In genomic region chr10:70348228-70348850, GRCh38 we compare ENCODE assay signal across 9 cellular contexts. TPM values are rescaled to one million over a fixed set of nuclear protein-coding genes. Genes with fewer than 3 reads are reported as not detected.
DNase-seq lines count a peak whose midpoint lies in the region; ATAC-seq and TF ChIP-seq lines count a peak whose summit lies in the region.
"Had no signal": no experiment of that assay in that cellular context is flagged by ENCODE, and none has a peak within 500 bp of the region (broad histone marks: within the 10 kb centered on the region; RNA-seq: fewer than 3 reads in every experiment).

No MANE protein-coding gene starts in this region.

- no peak for ATAC-seq in GM21825 (IDR thresholded peaks at IDR 0.05; ENCODE audit: unreplicated experiment)

- H3K36me3 ChIP-seq in KMS-11 (ENCODE audit: insufficient read depth) (no peaks in the 10 kb centered on the region), hepatocyte (replicated peaks; ENCODE audit: insufficient read depth, low read depth) (no peaks in the 10 kb centered on the region), testis (ENCODE audit: low read depth, missing control alignments) (no peaks in the 10 kb centered on the region)
- H3K36me3 ChIP-seq: neutrophil had no signal

- TF ChIP-seq POLR2A in testis (IDR thresholded peaks at IDR 0.05) = no peak

- intact Hi-C loops in testis (cut with DNase I; ENCODE audit: low total_unique reads) = no loop called here

- H2AFZ ChIP-seq in KMS-11 (ENCODE audit: low read depth) (no peak overlapping the region), hepatocyte (no peak overlapping the region)

- H3K4me1 ChIP-seq in KMS-11 (ENCODE audit: low read depth, poor library complexity, severe bottlenecking) = peaks cover 5% of the 10 kb centered on the region
- H3K4me1 ChIP-seq in hepatocyte (ENCODE audit: insufficient read depth) = peaks cover 16% of the 10 kb centered on the region
- H3K4me1 ChIP-seq in testis = no peaks in the 10 kb centered on the region

- TF ChIP-seq CTCF in KMS-11 (conservative IDR thresholded peaks at IDR 0.05; ENCODE audit: low read depth, low read length) (peak; percentile 71), hepatocyte (IDR thresholded peaks at IDR 0.05; ENCODE audit: poor library complexity) (peak; percentile 39), testis (IDR thresholded peaks at IDR 0.05) (peak in 1 of 3 experiments; percentile 43)

- H3K9me2 ChIP-seq in hepatocyte (replicated peaks; ENCODE audit: insufficient read depth) = no peaks in the 10 kb centered on the region

- no peaks in the 10 kb centered on the region for H3K9me3 ChIP-seq in hepatocyte (ENCODE audit: low read depth)
- H3K9me3 ChIP-seq in testis = no peaks in the 10 kb centered on the region
- H3K9me3 ChIP-seq: neutrophil had no signal

- DNase-seq in NCI-H748 (lab: John Stamatoyannopoulos, UW; ENCODE audit: unreplicated experiment) = peak; percentile 24
- DNase-seq in NCI-H748 treated with DMSO at 0.1 percent for 48 hours (lab: John Stamatoyannopoulos, UW) = no peak
- peak; percentile 41 to 51 for DNase-seq in activated T-cell treated with anti-CD3 and anti-CD28 coated beads, Interleukin-2, amount 50 U/mL, for 48 hours
- DNase-seq in hepatocyte (ENCODE audit: low spot score) = peak; percentile 42
- DNase-seq in testis = peak; percentile 41
- DNase-seq in activated CD4-positive, CD25-positive, alpha-beta regulatory T cell (lab: John Stamatoyannopoulos, UW) = no peak

- H3K9ac ChIP-seq in KMS-11 = no peak overlapping the region

- no peaks in the 10 kb centered on the region for H4K20me1 ChIP-seq in KMS-11 (ENCODE audit: insufficient read depth)
- no peaks in the 10 kb centered on the region for H4K20me1 ChIP-seq in hepatocyte (ENCODE audit: insufficient read depth, poor library complexity, severe bottlenecking)

- H3K27me3 ChIP-seq in KMS-11 (ENCODE audit: insufficient read depth, low read depth) (no peaks in the 10 kb centered on the region), hepatocyte (no peaks in the 10 kb centered on the region), testis (no peaks in the 10 kb centered on the region)
- H3K27me3 ChIP-seq: neutrophil had no signal

- no peak overlapping the region for H3K4me2 ChIP-seq in KMS-11
- no peak overlapping the region for H3K4me2 ChIP-seq in hepatocyte

- no peak overlapping the region for H3K27ac ChIP-seq in KMS-11
- H3K27ac ChIP-seq in hepatocyte = no peak overlapping the region
- H3K27ac ChIP-seq in testis = no peak overlapping the region
- H3K27ac ChIP-seq: neutrophil had no signal

- WGBS in hepatocyte (ENCODE audit: low lambda C conversion rate, missing lambda C conversion rate) = 75% methylated on average over 6 of the region's 6 CpGs
- 76 to 88% methylated on average over 5 to 6 of the region's 6 CpGs for WGBS in testis, 2 donors

- H3K79me2 ChIP-seq in KMS-11 (ENCODE audit: insufficient read depth, low read depth) (no peaks in the 10 kb centered on the region), hepatocyte (no peaks in the 10 kb centered on the region)

- H3K4me3 ChIP-seq in KMS-11 (IDR thresholded peaks at IDR 0.05; ENCODE audit: insufficient read depth, low read depth, low read length) (no peak overlapping the region), hepatocyte (no peak overlapping the region), testis (no peak overlapping the region)

RNA-seq across cellular contexts. Expression of gene LRRC20, which starts 34.1 kb away (rescaled TPM):
- total RNA-seq in hepatocyte (7.2 and 8.2 TPM in 2 replicates), testis (10 to 100 TPM; 14.8 to 21.6 TPM)
- polyA plus RNA-seq in hepatocyte (3.0 and 4.0 TPM in 2 replicates), testis (ENCODE audit: insufficient read depth, low read depth, low replicate concordance) (30.8 TPM)

RNA-seq across cellular contexts. Expression of gene EIF4EBP2, which starts 55.6 kb away (rescaled TPM):
- total RNA-seq in hepatocyte = 75.1 and 77.1 TPM in 2 replicates
- polyA plus RNA-seq in hepatocyte = 37.4 and 43.1 TPM in 2 replicates
- total RNA-seq in testis = 10 to 100 TPM; 50.7 to 50.8 TPM
- polyA plus RNA-seq in testis (ENCODE audit: insufficient read depth, low read depth, low replicate concordance) = 41.2 TPM

Comparison
In these comparisons a context has a peak if more than half of its experiments do, and no peak if none do; other contexts are left out.
1. DNase-seq: peak in NCI-H748 (single experiment), activated T-cell treated with anti-CD3 and anti-CD28 coated beads, Interleukin-2, amount 50 U/mL, for 48 hours (2 of 2), hepatocyte (single experiment) and testis (single experiment); none in NCI-H748 treated with DMSO at 0.1 percent for 48 hours (single experiment) and activated CD4-positive, CD25-positive, alpha-beta regulatory T cell (0 of 4).